ENCODE assay signal across 13 cellular contexts in the genomic region with DNA sequence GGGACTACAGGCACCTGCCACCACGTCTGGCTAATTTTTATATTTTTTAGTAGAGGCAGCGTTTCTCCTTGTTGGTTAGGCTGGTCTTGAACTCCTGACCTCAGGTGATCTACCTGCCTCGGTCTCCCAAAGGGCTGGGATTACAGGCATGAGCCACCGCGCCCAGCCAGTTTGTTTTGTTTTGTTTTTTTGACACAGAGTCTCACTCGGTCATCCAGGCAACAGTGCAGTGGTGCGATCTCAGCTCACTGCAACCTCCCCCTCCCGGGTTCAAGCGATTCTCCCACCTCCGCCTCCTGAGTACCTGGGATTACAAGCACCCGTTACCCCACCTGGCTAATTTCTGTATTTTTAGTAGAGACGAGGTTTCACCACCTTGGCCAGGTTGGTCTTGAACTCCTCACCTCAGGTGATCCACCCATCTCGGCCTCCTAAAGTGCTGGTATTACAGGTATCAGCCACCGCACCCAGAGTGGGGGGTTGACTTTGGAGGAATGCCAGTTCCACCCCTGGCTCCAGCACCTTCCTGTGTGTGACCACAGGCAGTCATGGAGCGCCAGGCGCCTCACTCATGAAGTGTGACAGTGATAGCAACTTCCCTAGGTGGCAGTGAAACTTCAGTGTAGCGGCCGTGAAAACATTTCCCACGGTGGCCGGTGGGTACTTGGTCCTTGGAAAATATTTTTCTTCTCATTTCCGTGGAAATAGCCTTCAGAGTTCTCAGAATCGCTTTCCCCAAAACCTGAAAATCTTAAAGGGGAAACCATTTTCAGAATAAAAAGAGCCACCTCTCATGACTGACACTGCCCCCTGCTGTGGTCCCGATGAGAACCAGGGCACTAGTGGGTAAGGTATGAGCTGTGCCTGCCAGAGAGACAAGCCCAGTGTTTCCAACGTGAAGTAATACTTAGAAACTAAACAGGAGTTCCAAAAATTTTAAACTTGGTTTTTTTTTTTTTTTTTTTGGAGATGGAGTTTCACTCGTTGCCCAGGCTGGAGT. TPM values are rescaled to one million over a fixed set of nuclear protein-coding genes. Genes with fewer than 3 reads are reported as not detected.
DNase-seq lines count a peak whose midpoint lies in the region; ATAC-seq and TF ChIP-seq lines count a peak whose summit lies in the region.
"Had no signal": no experiment of that assay in that cellular context is flagged by ENCODE, and none has a peak within 500 bp of the region (broad histone marks: within the 10 kb centered on the region; RNA-seq: fewer than 3 reads in every experiment).

No MANE protein-coding gene starts in this region.

- TF ChIP-seq CTCF in epithelial cell of esophagus (IDR thresholded peaks at IDR 0.05; ENCODE audit: insufficient read depth, low read depth, low read length, missing control alignments) (peak; percentile 13), type B pancreatic cell (conservative IDR thresholded peaks at IDR 0.05) (peak; percentile 39)

- H3K27me3 Mint-ChIP-seq in activated naive CD4-positive, alpha-beta T cell treated with anti-CD3 and anti-CD28 coated beads for 36 hours (ENCODE audit: low read depth): peaks cover 3% of the 10 kb centered on the region
- H3K27me3 Mint-ChIP-seq in type B pancreatic cell: peaks cover 30% of the 10 kb centered on the region

- no peak overlapping the region for H3K4me3 Mint-ChIP-seq in activated naive CD4-positive, alpha-beta T cell treated with anti-CD3 and anti-CD28 coated beads for 36 hours
- H3K4me3 Mint-ChIP-seq in type B pancreatic cell: no peak overlapping the region
- H3K4me3 Mint-ChIP-seq: memory B cell had no signal

- H3K9me3 Mint-ChIP-seq in activated naive CD4-positive, alpha-beta T cell treated with anti-CD3 and anti-CD28 coated beads for 36 hours: no peaks in the 10 kb centered on the region
- H3K9me3 Mint-ChIP-seq in type B pancreatic cell: peaks cover 11% of the 10 kb centered on the region
- H3K9me3 Mint-ChIP-seq: memory B cell had no signal

- no peak overlapping the region for H3K27ac Mint-ChIP-seq in activated naive CD4-positive, alpha-beta T cell treated with anti-CD3 and anti-CD28 coated beads for 36 hours
- no peak overlapping the region for H3K27ac Mint-ChIP-seq in type B pancreatic cell
- H3K27ac Mint-ChIP-seq: memory B cell had no signal

- peaks cover 33% of the 10 kb centered on the region for H3K4me1 Mint-ChIP-seq in activated naive CD4-positive, alpha-beta T cell treated with anti-CD3 and anti-CD28 coated beads for 36 hours (ENCODE audit: low read depth)
- H3K4me1 Mint-ChIP-seq in type B pancreatic cell (ENCODE audit: unreplicated experiment): peaks cover 8% of the 10 kb centered on the region

- peak; percentile 47 for DNase-seq in activated naive CD4-positive, alpha-beta T cell treated with anti-CD3 and anti-CD28 coated beads for 36 hours
- no peak for DNase-seq in activated naive CD4-positive, alpha-beta T cell (lab: John Stamatoyannopoulos, UW)
- peak; percentile 61 for DNase-seq in OCI-M1 (lab: John Stamatoyannopoulos, UW)
- no peak for DNase-seq in epithelial cell of esophagus (ENCODE audit: low read depth)
- peak; percentile 45 for DNase-seq in type B pancreatic cell (ENCODE audit: extremely low spot score, unreplicated experiment)
- no peak for DNase-seq in NCI-H146 treated with DMSO at 0.1 percent for 48 hours (lab: John Stamatoyannopoulos, UW; ENCODE audit: unreplicated experiment)
- no peak for DNase-seq in NCI-H1417 treated with DMSO at 0.1 percent for 48 hours (lab: John Stamatoyannopoulos, UW)
- DNase-seq: NCI-H1694 treated with DMSO at 0.1 percent for 48 hours had no signal

- no peak for ATAC-seq in HG03442 (IDR thresholded peaks at IDR 0.05; ENCODE audit: unreplicated experiment)
- ATAC-seq: esophagus mucosa had no signal

- H3K36me3 Mint-ChIP-seq in activated naive CD4-positive, alpha-beta T cell treated with anti-CD3 and anti-CD28 coated beads for 36 hours (ENCODE audit: low read depth): no peaks in the 10 kb centered on the region
- no peaks in the 10 kb centered on the region for H3K36me3 Mint-ChIP-seq in type B pancreatic cell
- H3K36me3 Mint-ChIP-seq: memory B cell had no signal

- CTCF ChIA-PET in activated naive CD4-positive, alpha-beta T cell treated with anti-CD3 and anti-CD28 coated beads for 36 hours (lab: Charles Lee): interaction anchor here (1.2 kb wide), 1 partner anchor 238 kb away, joined by 3 read pairs; no protein-coding TSS in a partner anchor

- H3K4me3 ChIP-seq in epithelial cell of esophagus (ENCODE audit: low read length): no peak overlapping the region
- H3K4me3 ChIP-seq: adrenal gland, suprapubic skin had no signal

- intact Hi-C loops in activated naive CD4-positive, alpha-beta T cell treated with anti-CD3 and anti-CD28 coated beads for 36 hours (cut with micrococcal nuclease): loop anchor here (5.0 to 10.0 kb wide), 4 partner anchors 103 to 523 kb away; no protein-coding TSS in a partner anchor

RNA-seq across cellular contexts. Expression of a gene that starts 48.6 kb away (rescaled TPM):
- total RNA-seq in activated naive CD4-positive, alpha-beta T cell treated with anti-CD3 and anti-CD28 coated beads for 36 hours: 10 to 100 TPM; 38.6 to 38.7 TPM
- total RNA-seq in type B pancreatic cell (ENCODE audit: low replicate concordance): 19.1 and 25.6 TPM in 2 replicates

Comparison
In these comparisons a context has a peak if more than half of its experiments do, and no peak if none do; other contexts are left out.
1. DNase-seq: peak in activated naive CD4-positive, alpha-beta T cell treated with anti-CD3 and anti-CD28 coated beads for 36 hours (single experiment), OCI-M1 (single experiment) and type B pancreatic cell (single experiment); none in activated naive CD4-positive, alpha-beta T cell (0 of 4), epithelial cell of esophagus (single experiment), NCI-H146 treated with DMSO at 0.1 percent for 48 hours (single experiment) and NCI-H1417 treated with DMSO at 0.1 percent for 48 hours (single experiment).